ENCODE assay signal across 8 cellular contexts in genomic region chr14:68951051-68951797, GRCh38. TPM values are rescaled to one million over a fixed set of nuclear protein-coding genes. Genes with fewer than 3 reads are reported as not detected.
A peak's percentile ranks its signal among the peaks of the same experiment; 100 is the strongest.
DNase-seq lines count a peak whose midpoint lies in the region; ATAC-seq and TF ChIP-seq lines count a peak whose summit lies in the region.

No MANE protein-coding gene starts in this region.

- DNase-seq in GM04504 (ENCODE audit: low read depth) (peak; percentile 98), fibroblast of villous mesenchyme (ENCODE audit: low read depth) (peak; percentile 98), renal cortical epithelial cell (ENCODE audit: low read depth) (peak; percentile 94), 8988T (no peak), iPS-NIHi7 (ENCODE audit: extremely low spot score) (no peak)

- H3K4me3 ChIP-seq in fibroblast of villous mesenchyme (ENCODE audit: low read depth, low read length) = no peak overlapping the region

- ATAC-seq in SK-N-SH treated with all-trans-retinoic acid at 6 μM for 48 hours (peak; percentile 64), HG02840 (IDR thresholded peaks at IDR 0.05; ENCODE audit: low FRiP score, unreplicated experiment) (no peak), HG03139 (IDR thresholded peaks at IDR 0.05; ENCODE audit: unreplicated experiment) (no peak)

- TF ChIP-seq CTCF in fibroblast of villous mesenchyme (IDR thresholded peaks at IDR 0.05; ENCODE audit: insufficient read depth, low read depth, low read length) = no peak

TF ChIP-seq in SK-N-SH treated with all-trans-retinoic acid at 6 μM for 48 hours, 23 proteins besides CTCF, POLR2A, EP300 and RAD21:
- no peak for TF ChIP-seq ZFP3 (CRISPR knock-in tag; IDR thresholded peaks at IDR 0.05)
- 0 out of 2 replicates have a peak, but pooled peaks have one; percentile 7 for TF ChIP-seq ISL1 (CRISPR knock-in tag; IDR thresholded peaks at IDR 0.05)
- no peak for TF ChIP-seq CREB5 (CRISPR knock-in tag; IDR thresholded peaks at IDR 0.05; ENCODE audit: low read depth)
- no peak for TF ChIP-seq BACH2 (CRISPR knock-in tag; IDR thresholded peaks at IDR 0.05; ENCODE audit: borderline replicate concordance)

RNA-seq across cellular contexts. Expression of gene ACTN1, which starts 27.9 kb away (rescaled TPM):
- total RNA-seq in fibroblast of villous mesenchyme = 768 and 1,023 TPM in 2 replicates
- total RNA-seq in renal cortical epithelial cell = 304 and 802 TPM in 2 replicates

Comparison
In these comparisons a context has a peak if more than half of its experiments do, and no peak if none do; other contexts are left out.
1. DNase-seq: peak in GM04504 (single experiment), fibroblast of villous mesenchyme (single experiment) and renal cortical epithelial cell (single experiment); none in 8988T (single experiment) and iPS-NIHi7 (single experiment).